In genomic region chr12:106358410-106359241, GRCh38 we compare ENCODE assay signal across 1 cellular context.
TF ChIP-seq lines count a peak whose summit lies in the region.

No MANE protein-coding gene starts in this region.

TF ChIP-seq in GM23338, 12 proteins besides CTCF, POLR2A, EP300 and RAD21 (continued from another document):
- TF ChIP-seq REST (IDR thresholded peaks at IDR 0.05; ENCODE audit: unreplicated experiment) (no peak), ZNF331 (CRISPR knock-in tag; IDR thresholded peaks at IDR 0.05; ENCODE audit: low read depth) (no peak), JUNB (IDR thresholded peaks at IDR 0.05; ENCODE audit: unreplicated experiment) (no peak), EZH2phosphoT487 (IDR thresholded peaks at IDR 0.05; ENCODE audit: unreplicated experiment) (no peak), CREB1 (CRISPR knock-in tag; IDR thresholded peaks at IDR 0.05; ENCODE audit: low read depth) (no peak), ZNF114 (CRISPR knock-in tag; IDR thresholded peaks at IDR 0.05) (no peak), EZH2 (IDR thresholded peaks at IDR 0.05; ENCODE audit: low read depth, unreplicated experiment) (no peak)
